ENCODE assay signal across 22 cellular contexts in the genomic region with DNA sequence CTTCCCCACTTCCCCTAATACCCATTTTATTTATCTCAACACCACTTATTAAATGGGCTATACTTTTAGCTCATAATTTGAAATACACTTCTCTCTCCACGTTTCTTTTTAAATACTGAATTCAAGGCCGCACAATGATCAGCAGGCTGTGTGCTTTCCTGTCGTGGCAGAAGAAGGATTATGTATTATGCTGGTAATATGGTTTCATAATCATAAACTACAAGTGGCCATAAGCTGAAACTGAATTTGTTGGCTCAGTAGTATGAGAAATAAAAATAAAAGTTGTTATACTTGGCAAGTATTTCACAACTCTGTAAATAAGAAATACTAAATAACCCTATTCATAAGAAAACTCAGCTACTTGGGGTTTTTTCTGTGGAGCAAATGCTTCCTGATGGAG.
"Had no signal": no experiment of that assay in that cellular context is flagged by ENCODE, and none has a peak within 500 bp of the region (broad histone marks: within the 10 kb centered on the region; RNA-seq: fewer than 3 reads in every experiment).

No MANE protein-coding gene starts in this region.

- H3K27me3 ChIP-seq: colonic mucosa, esophagus squamous epithelium, foreskin keratinocyte, gastroesophageal sphincter, heart left ventricle, hepatocyte, left lung had no signal

- H3K9me3 ChIP-seq: colonic mucosa, esophagus squamous epithelium, gastroesophageal sphincter, heart left ventricle, left lung, lower lobe of right lung had no signal

- H3K4me3 Mint-ChIP-seq: dendritic cell treated with granulocyte-macrophage colony-stimulating factor and Interleukin-4, amounts not matched to agents 40 ng/mL and 50 ng/mL, for 4 days; effector memory CD8-positive, alpha-beta T cell; endodermal cell; immature natural killer cell; mesothelial cell of epicardium had no signal

- H3K36me3 ChIP-seq: colonic mucosa had no signal

- H3K4me1 ChIP-seq: colonic mucosa, esophagus squamous epithelium, foreskin keratinocyte, gastroesophageal sphincter, left lung, lower lobe of right lung had no signal

- H3K27ac Mint-ChIP-seq: dendritic cell treated with granulocyte-macrophage colony-stimulating factor and Interleukin-4, amounts not matched to agents 40 ng/mL and 50 ng/mL, for 4 days; effector memory CD8-positive, alpha-beta T cell; endodermal cell; immature natural killer cell; mesothelial cell of epicardium had no signal

- H3K27ac ChIP-seq: colonic mucosa, epithelial cell of prostate, esophagus squamous epithelium, foreskin keratinocyte, gastroesophageal sphincter, heart left ventricle, hepatocyte, left lung, lower lobe of right lung had no signal

- H3K4me3 ChIP-seq: colonic mucosa, esophagus squamous epithelium, gastroesophageal sphincter, heart left ventricle, hepatocyte, left lung, lower lobe of right lung had no signal

- H3K9me3 Mint-ChIP-seq: dendritic cell treated with granulocyte-macrophage colony-stimulating factor and Interleukin-4, amounts not matched to agents 40 ng/mL and 50 ng/mL, for 4 days; effector memory CD8-positive, alpha-beta T cell; endodermal cell; mesothelial cell of epicardium had no signal

- ATAC-seq: effector memory CD8-positive, alpha-beta T cell; esophagus mucosa; foreskin keratinocyte; gastroesophageal sphincter; heart left ventricle; left cardiac atrium; left lung; left ventricle myocardium superior; lower lobe of right lung had no signal

- DNase-seq: colonic mucosa; cortex of kidney; effector CD8-positive, alpha-beta T cell; effector memory CD8-positive, alpha-beta T cell; endodermal cell; erythroblast; esophagus squamous epithelium; foreskin keratinocyte; heart left ventricle; hypothalamus; immature natural killer cell; left cardiac atrium; left lung; left ventricle myocardium superior; lower lobe of right lung; mesenchymal stem cell had no signal

- H3K27me3 Mint-ChIP-seq: dendritic cell treated with granulocyte-macrophage colony-stimulating factor and Interleukin-4, amounts not matched to agents 40 ng/mL and 50 ng/mL, for 4 days; effector memory CD8-positive, alpha-beta T cell had no signal

- H3K4me1 Mint-ChIP-seq: endodermal cell, immature natural killer cell had no signal

- H3K36me3 Mint-ChIP-seq: immature natural killer cell had no signal
